Comparison of ENCODE assay signal across 22 cellular contexts in the genomic region with DNA sequence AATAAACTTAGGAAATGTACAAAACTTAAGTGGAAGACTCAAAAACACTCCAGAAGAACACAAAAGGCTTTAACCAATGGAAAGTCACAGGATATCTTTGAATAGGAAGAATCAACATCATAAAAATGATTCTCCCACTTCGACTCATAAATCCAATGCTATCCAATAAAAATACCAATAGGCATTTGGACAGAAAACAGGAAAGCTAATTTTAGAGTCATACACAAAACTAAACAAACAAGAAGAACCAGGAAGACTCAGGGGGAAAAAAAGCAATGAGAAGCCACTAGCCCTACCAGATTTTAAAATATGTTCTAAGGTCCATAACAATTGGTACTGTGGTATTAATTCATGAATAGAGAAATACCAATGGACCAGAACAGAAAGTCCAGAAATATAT.
"Had no signal": no experiment of that assay in that cellular context is flagged by ENCODE, and none has a peak within 500 bp of the region (broad histone marks: within the 10 kb centered on the region; RNA-seq: fewer than 3 reads in every experiment).

No MANE protein-coding gene starts in this region.

- H3K27ac ChIP-seq: dorsolateral prefrontal cortex, gastrocnemius medialis, lower lobe of right lung, psoas muscle, sigmoid colon, skin epidermis, spleen, thoracic aorta, tibial nerve, upper lobe of left lung had no signal

- DNase-seq: dorsolateral prefrontal cortex; effector CD4-positive, alpha-beta T cell; foreskin fibroblast; gastrocnemius medialis; head of caudate nucleus; left ventricle myocardium superior; lower lobe of right lung; naive thymus-derived CD8-positive, alpha-beta T cell; nephron progenitor cell; nucleus accumbens; posterior cingulate gyrus; psoas muscle; right cardiac atrium; sigmoid colon; spleen; stimulated activated CD4-positive, alpha-beta T cell treated with anti-CD3 and anti-CD28 coated beads, Interleukin-4, amount 100 ng/mL, for 4 hours; stimulated activated naive CD8-positive, alpha-beta T cell treated with anti-CD3 and anti-CD28 coated beads, Interleukin-15, Interleukin-2, amounts not matched to agents 100 U/mL and 50 U/mL, for 24 hours; upper lobe of left lung had no signal

- ATAC-seq: gastrocnemius medialis; left ventricle myocardium superior; lower lobe of right lung; naive thymus-derived CD8-positive, alpha-beta T cell; psoas muscle; right cardiac atrium; stimulated activated memory B cell treated with anti-CD40 and anti-IgM and Interleukin-4, amounts not matched to agents 10 μg/mL and 1 μg/mL and 100 μg/mL, for 72 hours; stimulated activated naive CD8-positive, alpha-beta T cell treated with anti-CD3 and anti-CD28 coated beads, Interleukin-15, Interleukin-2, amounts not matched to agents 100 U/mL and 50 U/mL, for 24 hours had no signal

- H3K4me3 ChIP-seq: dorsolateral prefrontal cortex, gastrocnemius medialis, lower lobe of right lung, psoas muscle, sigmoid colon, skin epidermis, spleen, thoracic aorta, tibial nerve, upper lobe of left lung had no signal
